28 cellular contexts compared by ENCODE assay signal in the genomic region with DNA sequence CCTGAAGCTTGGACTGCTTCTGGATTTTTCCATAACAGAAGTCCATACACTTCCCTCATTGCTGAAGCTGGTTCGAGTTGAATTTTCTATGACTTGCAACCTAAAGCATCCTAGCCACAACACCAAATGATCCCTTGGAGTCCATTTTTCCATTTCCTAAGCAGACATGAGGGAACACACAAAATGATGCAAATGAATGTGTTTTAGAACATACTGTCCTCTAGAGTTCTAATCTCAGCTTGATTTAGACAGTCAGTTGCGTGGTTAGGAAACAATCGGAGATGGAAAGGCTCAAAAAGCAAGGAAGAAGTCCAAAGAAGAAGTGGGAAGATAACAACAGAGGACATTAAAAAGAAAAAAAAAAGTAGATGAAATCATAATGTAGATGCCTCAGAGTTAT. TPM values are rescaled to one million over a fixed set of nuclear protein-coding genes. Genes with fewer than 3 reads are reported as not detected.
DNase-seq lines count a peak whose midpoint lies in the region; ATAC-seq and TF ChIP-seq lines count a peak whose summit lies in the region.
"Had no signal": no experiment of that assay in that cellular context is flagged by ENCODE, and none has a peak within 500 bp of the region (broad histone marks: within the 10 kb centered on the region; RNA-seq: fewer than 3 reads in every experiment).

No MANE protein-coding gene starts in this region.

- intact Hi-C loops in left ventricle myocardium inferior (cut with micrococcal nuclease) (no loop called here), left cardiac atrium (cut with DNase I) (loop anchor here in 1 of 2 donors (2.0 kb wide), 1 partner anchor 33 kb away; no protein-coding TSS in a partner anchor), esophagus squamous epithelium (cut with DNase I) (no loop called here), uterus (cut with DNase I; ENCODE audit: low total_unique reads) (no loop called here), tibial artery (cut with DNase I; ENCODE audit: low total_unique reads) (loop anchor here (2.0 kb wide), 1 partner anchor 33 kb away; no protein-coding TSS in a partner anchor), posterior vena cava (cut with DNase I) (no loop called here)

- peaks cover 29% of the 10 kb centered on the region for H3K4me1 ChIP-seq in left ventricle myocardium inferior
- peaks cover 8 to 51% (median 15%) of the 10 kb centered on the region in 3 donors for H3K4me1 ChIP-seq in esophagus squamous epithelium
- H3K4me1 ChIP-seq in uterus: peaks cover 0 to 5% of the 10 kb centered on the region in 2 donors
- peaks cover 0 to 18% (median 13%) of the 10 kb centered on the region in 4 donors for H3K4me1 ChIP-seq in tibial artery

- H3K36me3 ChIP-seq in left ventricle myocardium inferior (no peaks in the 10 kb centered on the region), esophagus squamous epithelium (peaks cover 0 to 8% (median 0%) of the 10 kb centered on the region in 3 donors), uterus (no peaks in the 10 kb centered on the region), tibial artery (peaks cover 0 to 11% (median 0%) of the 10 kb centered on the region in 3 donors)
- H3K36me3 ChIP-seq: Peyer's patch, transverse colon had no signal

- H3K36me3 Mint-ChIP-seq in natural killer cell treated with Interleukin-12 subunit alpha and Interleukin-12 subunit beta and Interleukin-15 and Interleukin-18, amount 100 ng/mL, for 72 hours: no peaks in the 10 kb centered on the region
- H3K36me3 Mint-ChIP-seq: WTC11 had no signal

- H3K27me3 Mint-ChIP-seq in natural killer cell treated with Interleukin-12 subunit alpha and Interleukin-12 subunit beta and Interleukin-15 and Interleukin-18, amount 100 ng/mL, for 72 hours: no peaks in the 10 kb centered on the region
- H3K27me3 Mint-ChIP-seq: activated CD8-positive, alpha-beta memory T cell treated with anti-CD3 and anti-CD28 coated beads, Interleukin-2, amount 10 ng/mL, durations not matched to agents 7 days and 5 days; activated naive CD4-positive, alpha-beta T cell treated with anti-CD3 and anti-CD28 coated beads, Interleukin-2, amount 50 U/mL, for 24 hours had no signal

- H3K27ac Mint-ChIP-seq in natural killer cell treated with Interleukin-12 subunit alpha and Interleukin-12 subunit beta and Interleukin-15 and Interleukin-18, amount 100 ng/mL, for 72 hours: peak overlapping the region; percentile 63 to 74
- H3K27ac Mint-ChIP-seq: activated CD8-positive, alpha-beta memory T cell treated with anti-CD3 and anti-CD28 coated beads, Interleukin-2, amount 10 ng/mL, durations not matched to agents 7 days and 5 days; activated naive CD4-positive, alpha-beta T cell treated with anti-CD3 and anti-CD28 coated beads, Interleukin-2, amount 50 U/mL, for 24 hours; activated T-helper 1 cell treated with anti-CD3 and anti-CD28 coated beads, Interleukin-12 subunit alpha, Interleukin-12 subunit beta, Interleukin-2, Interleukin-4 antibody, amounts not matched to agents 30 ng/mL and 10 ng/mL and 1 ng/mL, durations not matched to agents 14 hours and 24 hours and 36 hours; WTC11 had no signal

- TF ChIP-seq CTCF in left ventricle myocardium inferior (IDR thresholded peaks at IDR 0.05; ENCODE audit: borderline replicate concordance) (no peak), esophagus squamous epithelium (IDR thresholded peaks at IDR 0.05) (no peak), uterus (IDR thresholded peaks at IDR 0.05) (no peak), tibial artery (IDR thresholded peaks at IDR 0.05) (no peak)

- no peak for ATAC-seq in left cardiac atrium
- ATAC-seq in natural killer cell treated with Interleukin-12 subunit alpha and Interleukin-12 subunit beta and Interleukin-15 and Interleukin-18, amount 100 ng/mL, for 72 hours: no peak
- no peak for ATAC-seq in GM21529 (IDR thresholded peaks at IDR 0.05; ENCODE audit: unreplicated experiment)
- ATAC-seq: activated CD8-positive, alpha-beta memory T cell treated with anti-CD3 and anti-CD28 coated beads, Interleukin-2, amount 10 ng/mL, durations not matched to agents 7 days and 5 days; WTC11 had no signal

- no peak for DNase-seq in left ventricle myocardium inferior
- no peak for DNase-seq in left cardiac atrium
- no peak for DNase-seq in esophagus squamous epithelium (lab: John Stamatoyannopoulos, UW)
- no peak for DNase-seq in natural killer cell treated with Interleukin-12 subunit alpha and Interleukin-12 subunit beta and Interleukin-15 and Interleukin-18, amount 100 ng/mL, for 72 hours (ENCODE audit: low spot score)
- no peak for DNase-seq in uterus
- DNase-seq in tibial artery: no peak
- DNase-seq in posterior vena cava (ENCODE audit: low spot score): no peak
- DNase-seq: activated CD4-positive, alpha-beta T cell treated with anti-CD3 and anti-CD28 coated beads, Interleukin-2, amount 50 U/mL, for 1 hour; activated CD8-positive, alpha-beta memory T cell treated with anti-CD3 and anti-CD28 coated beads, Interleukin-2, amount 10 ng/mL, durations not matched to agents 7 days and 5 days; DMS79; foreskin melanocyte; islet precursor cell; NCI-H2171; NCI-H524 treated with DMSO at 0.1 percent for 48 hours; Peyer's patch; stimulated activated CD4-positive, alpha-beta T cell treated with anti-CD3 and anti-CD28 coated beads, Interleukin-2, amount 100 ng/mL, for 48 hours; stimulated activated naive CD4-positive, alpha-beta T cell; transverse colon had no signal

- H3K4me3 ChIP-seq in left ventricle myocardium inferior (no peak overlapping the region), esophagus squamous epithelium (no peak overlapping the region), uterus (no peak overlapping the region), tibial artery (no peak overlapping the region)
- H3K4me3 ChIP-seq: lung, Peyer's patch, smooth muscle cell, transverse colon had no signal

- no peaks in the 10 kb centered on the region for H3K9me3 ChIP-seq in left ventricle myocardium inferior (replicated peaks)
- H3K9me3 ChIP-seq in esophagus squamous epithelium: no peaks in the 10 kb centered on the region
- no peaks in the 10 kb centered on the region for H3K9me3 ChIP-seq in uterus
- H3K9me3 ChIP-seq in tibial artery: no peaks in the 10 kb centered on the region
- H3K9me3 ChIP-seq: Peyer's patch, transverse colon had no signal

- H3K27me3 ChIP-seq in left ventricle myocardium inferior (ENCODE audit: low read depth) (no peaks in the 10 kb centered on the region), esophagus squamous epithelium (no peaks in the 10 kb centered on the region), uterus (no peaks in the 10 kb centered on the region), tibial artery (no peaks in the 10 kb centered on the region)
- H3K27me3 ChIP-seq: Peyer's patch, transverse colon had no signal

- H3K27ac ChIP-seq in left ventricle myocardium inferior (replicated peaks): peak overlapping the region; percentile 65
- peak overlapping the region; percentile 4 to 68 (median 31) for H3K27ac ChIP-seq in esophagus squamous epithelium
- peak overlapping the region; percentile 65 to 66 for H3K27ac ChIP-seq in uterus
- no peak overlapping the region for H3K27ac ChIP-seq in tibial artery

- TF ChIP-seq POLR2A in esophagus squamous epithelium (IDR thresholded peaks at IDR 0.05) (no peak), uterus (IDR thresholded peaks at IDR 0.05) (no peak)

- H3K4me3 Mint-ChIP-seq in natural killer cell treated with Interleukin-12 subunit alpha and Interleukin-12 subunit beta and Interleukin-15 and Interleukin-18, amount 100 ng/mL, for 72 hours: peak overlapping the region; percentile 80
- H3K4me3 Mint-ChIP-seq: activated CD8-positive, alpha-beta memory T cell treated with anti-CD3 and anti-CD28 coated beads, Interleukin-2, amount 10 ng/mL, durations not matched to agents 7 days and 5 days; activated naive CD4-positive, alpha-beta T cell treated with anti-CD3 and anti-CD28 coated beads, Interleukin-2, amount 50 U/mL, for 24 hours; activated T-helper 1 cell treated with anti-CD3 and anti-CD28 coated beads, Interleukin-12 subunit alpha, Interleukin-12 subunit beta, Interleukin-2, Interleukin-4 antibody, amounts not matched to agents 30 ng/mL and 10 ng/mL and 1 ng/mL, durations not matched to agents 14 hours and 24 hours and 36 hours; WTC11 had no signal

- peaks cover 74 to 77% of the 10 kb centered on the region in 2 donors for H3K4me1 Mint-ChIP-seq in natural killer cell treated with Interleukin-12 subunit alpha and Interleukin-12 subunit beta and Interleukin-15 and Interleukin-18, amount 100 ng/mL, for 72 hours (ENCODE audit: low read depth in 2 of 2)

- WGBS in esophagus squamous epithelium, 2 donors: 74 to 82% methylated on average over 3 of the region's 3 CpGs

- H3K9me3 Mint-ChIP-seq in natural killer cell treated with Interleukin-12 subunit alpha and Interleukin-12 subunit beta and Interleukin-15 and Interleukin-18, amount 100 ng/mL, for 72 hours: no peaks in the 10 kb centered on the region
- H3K9me3 Mint-ChIP-seq: activated naive CD4-positive, alpha-beta T cell treated with anti-CD3 and anti-CD28 coated beads, Interleukin-2, amount 50 U/mL, for 24 hours; activated T-helper 1 cell treated with anti-CD3 and anti-CD28 coated beads, Interleukin-12 subunit alpha, Interleukin-12 subunit beta, Interleukin-2, Interleukin-4 antibody, amounts not matched to agents 30 ng/mL and 10 ng/mL and 1 ng/mL, durations not matched to agents 14 hours and 24 hours and 36 hours; WTC11 had no signal

RNA-seq across cellular contexts. Expression of a gene that starts 4.7 kb away (rescaled TPM):
- 380 TPM for total RNA-seq in left ventricle myocardium inferior
- 100 to 1,000 TPM; 156 to 186 TPM for total RNA-seq in left cardiac atrium
- 10 to 100 TPM in 3 of 4 donors, 1 to 10 TPM in 1; 5.3 to 49.6 (median 18.7) TPM for total RNA-seq in esophagus squamous epithelium
- total RNA-seq in natural killer cell treated with Interleukin-12 subunit alpha and Interleukin-12 subunit beta and Interleukin-15 and Interleukin-18, amount 100 ng/mL, for 72 hours: 10 to 100 TPM; 36.8 to 49.1 TPM
- 100 to 1,000 TPM in 2 of 4 donors, 10 to 100 TPM in 2; 62.0 to 221 (median 100.0) TPM for total RNA-seq in uterus
- 100 to 1,000 TPM; 162 to 201 TPM for total RNA-seq in posterior vena cava

RNA-seq across cellular contexts. Expression of a gene that starts 4.8 kb away (rescaled TPM):
- total RNA-seq in left ventricle myocardium inferior: 9.1 TPM
- total RNA-seq in left cardiac atrium: 1 to 10 TPM; 4.1 to 6.5 TPM
- total RNA-seq in esophagus squamous epithelium: 1 to 10 TPM; 1.3 to 6.1 (median 3.0) TPM
- total RNA-seq in natural killer cell treated with Interleukin-12 subunit alpha and Interleukin-12 subunit beta and Interleukin-15 and Interleukin-18, amount 100 ng/mL, for 72 hours: 1 to 10 TPM; 3.7 to 7.2 TPM
- 1 to 10 TPM in 2 of 4 donors, not detected in 2; 4.6 to 5.3 TPM for total RNA-seq in uterus
- 1 to 10 TPM; 4.9 to 5.3 TPM for total RNA-seq in posterior vena cava

RNA-seq across cellular contexts. Expression of a gene that starts 58.3 kb away (rescaled TPM):
- not detected for total RNA-seq in left ventricle myocardium inferior
- not detected for total RNA-seq in left cardiac atrium
- not detected for total RNA-seq in esophagus squamous epithelium
- not detected for total RNA-seq in natural killer cell treated with Interleukin-12 subunit alpha and Interleukin-12 subunit beta and Interleukin-15 and Interleukin-18, amount 100 ng/mL, for 72 hours
- not detected for total RNA-seq in uterus
- total RNA-seq in posterior vena cava: not detected
- total RNA-seq: A172; activated CD8-positive, alpha-beta memory T cell treated with anti-CD3 and anti-CD28 coated beads, Interleukin-2, amount 10 ng/mL, durations not matched to agents 7 days and 5 days; activated T-helper 1 cell treated with anti-CD3 and anti-CD28 coated beads, Interleukin-12 subunit alpha, Interleukin-12 subunit beta, Interleukin-2, Interleukin-4 antibody, amounts not matched to agents 30 ng/mL and 10 ng/mL and 1 ng/mL, durations not matched to agents 14 hours and 24 hours and 36 hours; cerebellum; H4; lung; Peyer's patch; pulmonary artery endothelial cell; smooth muscle cell; transverse colon; WTC11 had no signal

Comparison
In these comparisons a context has a peak if more than half of its experiments do, and no peak if none do; other contexts are left out.
1. H3K27ac ChIP-seq: peak in left ventricle myocardium inferior (single experiment), esophagus squamous epithelium (4 of 4) and uterus (2 of 2); none in tibial artery (0 of 2).